9 cellular contexts compared by ENCODE assay signal in genomic region chr9:110443146-110443877, GRCh38.
DNase-seq lines count a peak whose midpoint lies in the region; ATAC-seq and TF ChIP-seq lines count a peak whose summit lies in the region.
"Had no signal": no experiment of that assay in that cellular context is flagged by ENCODE, and none has a peak within 500 bp of the region (broad histone marks: within the 10 kb centered on the region; RNA-seq: fewer than 3 reads in every experiment).

No MANE protein-coding gene starts in this region.

- H3K4me3 ChIP-seq in PC-3 (ENCODE audit: low read length), result no peak overlapping the region

- no peak overlapping the region for H2AFZ ChIP-seq in PC-3 (ENCODE audit: low read length)

- H3K27ac ChIP-seq in PC-3 (ENCODE audit: low read length), result no peak overlapping the region

- H3K9me3 ChIP-seq in PC-3 (ENCODE audit: low read length), result no peaks in the 10 kb centered on the region

- H3K27me3 Mint-ChIP-seq in HFFc6 (ENCODE audit: insufficient read depth) (no peaks in the 10 kb centered on the region), endothelial cell (ENCODE audit: unreplicated experiment) (no peaks in the 10 kb centered on the region)
- H3K27me3 Mint-ChIP-seq: CD4-positive, CD25-positive, alpha-beta regulatory T cell had no signal

- H3K27ac Mint-ChIP-seq in HFFc6 (peak overlapping the region; percentile 66), endothelial cell (ENCODE audit: unreplicated experiment) (no peak overlapping the region)

- H3K4me1 Mint-ChIP-seq in HFFc6 (ENCODE audit: low read depth), result peaks cover 51% of the 10 kb centered on the region
- H3K4me1 Mint-ChIP-seq in endothelial cell (ENCODE audit: unreplicated experiment), result no peaks in the 10 kb centered on the region
- H3K4me1 Mint-ChIP-seq: CD4-positive, CD25-positive, alpha-beta regulatory T cell had no signal

- H3F3A ChIP-seq in PC-3 (ENCODE audit: low read length, unreplicated experiment), result no peaks in the 10 kb centered on the region

- no peaks in the 10 kb centered on the region; the same call in 1 of the 2 replicates for H3K4me1 ChIP-seq in PC-3 (ENCODE audit: insufficient read depth, low read length)

- H3K9ac ChIP-seq in PC-3 (ENCODE audit: low read length), result no peak overlapping the region

- CTCF ChIA-PET in PC-3 (lab: Charles Lee), result no interaction called here

- intact Hi-C loops in PC-3 (cut with micrococcal nuclease), result no loop called here

- no TSS peak for BruUV-seq in PC-3 (replicated peaks; lab: Mats Ljungman, UMichigan)

- H3K9me2 ChIP-seq in PC-3 (replicated peaks; ENCODE audit: low read length), result no peaks in the 10 kb centered on the region

- no peak overlapping the region for H3K4me2 ChIP-seq in PC-3 (ENCODE audit: low read length)

- no peak for ATAC-seq in PC-3

- DNase-seq in AG08395 (ENCODE audit: low spot score), result peak; percentile 67
- DNase-seq in HFFc6, result peak; percentile 59
- DNase-seq in PC-3, result peak; percentile 26
- peak; percentile 93 for DNase-seq in fibroblast of peridontal ligament (ENCODE audit: extremely low read depth)
- DNase-seq in endothelial cell (ENCODE audit: low spot score), result no peak
- no peak for DNase-seq in HuH-7 (ENCODE audit: low spot score)
- DNase-seq in NOMO-1 treated with dmso at 0.1 percent for 144 hours (lab: John Stamatoyannopoulos, UW; ENCODE audit: unreplicated experiment), result no peak
- no peak for DNase-seq in COR-L47 (lab: John Stamatoyannopoulos, UW)
- DNase-seq: CD4-positive, CD25-positive, alpha-beta regulatory T cell had no signal

- H3K4me3 Mint-ChIP-seq in HFFc6 (peak overlapping the region; percentile 45), endothelial cell (ENCODE audit: unreplicated experiment) (no peak overlapping the region)
- H3K4me3 Mint-ChIP-seq: CD4-positive, CD25-positive, alpha-beta regulatory T cell had no signal

- H3K27me3 ChIP-seq in PC-3 (ENCODE audit: low read length), result no peaks in the 10 kb centered on the region

- H3K36me3 Mint-ChIP-seq in HFFc6 (ENCODE audit: low read depth), result peaks cover 20% of the 10 kb centered on the region
- H3K36me3 Mint-ChIP-seq in endothelial cell (ENCODE audit: low read depth, unreplicated experiment), result peaks cover 6% of the 10 kb centered on the region
- H3K36me3 Mint-ChIP-seq: CD4-positive, CD25-positive, alpha-beta regulatory T cell had no signal

- peaks cover 18% of the 10 kb centered on the region for H3K9me3 Mint-ChIP-seq in HFFc6
- H3K9me3 Mint-ChIP-seq in endothelial cell (ENCODE audit: unreplicated experiment), result no peaks in the 10 kb centered on the region

- POLR2A ChIA-PET in PC-3 (lab: Charles Lee; ENCODE audit: unreplicated experiment), result no interaction called here

- H3K79me2 ChIP-seq in PC-3 (ENCODE audit: low read length), result no peaks in the 10 kb centered on the region

- TF ChIP-seq CTCF in HFFc6 (IDR thresholded peaks at IDR 0.05) (no peak), PC-3 (conservative IDR thresholded peaks at IDR 0.05; ENCODE audit: low read depth, low read length) (no peak), endothelial cell (IDR thresholded peaks at IDR 0.05; ENCODE audit: unreplicated experiment) (no peak)

- no peaks in the 10 kb centered on the region for H4K20me1 ChIP-seq in PC-3 (ENCODE audit: low read length)

- no peaks in the 10 kb centered on the region for H3K36me3 ChIP-seq in PC-3 (ENCODE audit: low read depth, low read length)

Comparison
In these comparisons a context has a peak if more than half of its experiments do, and no peak if none do; other contexts are left out.
1. DNase-seq: peak in AG08395 (single experiment), HFFc6 (single experiment), PC-3 (single experiment) and fibroblast of peridontal ligament (single experiment); none in endothelial cell (single experiment), HuH-7 (single experiment), NOMO-1 treated with dmso at 0.1 percent for 144 hours (single experiment) and COR-L47 (single experiment).